In genomic region chr2:100986157-100986556, GRCh38 we compare ENCODE assay signal across 16 cellular contexts.
"Had no signal": no experiment of that assay in that cellular context is flagged by ENCODE, and none has a peak within 500 bp of the region (broad histone marks: within the 10 kb centered on the region; RNA-seq: fewer than 3 reads in every experiment).

No MANE protein-coding gene starts in this region.

- H3K4me3 Mint-ChIP-seq: IgD-negative memory B cell had no signal

- H3K4me2 ChIP-seq: KMS-11 had no signal

- H3K27ac Mint-ChIP-seq: IgD-negative memory B cell had no signal

- H3K36me3 ChIP-seq: SJSA1 had no signal

- H3K4me3 ChIP-seq: K562, SJSA1, SK-N-MC had no signal

- DNase-seq: Kasumi-1, MM.1S, NCI-H1092 treated with DMSO at 0.1 percent for 48 hours, NCI-H1436, NCI-H187 treated with DMSO at 0.1 percent for 48 hours, NCI-H2029 treated with DMSO at 0.1 percent for 48 hours, NCI-H2227 treated with DMSO at 0.1 percent for 48 hours, NCI-H526, Right ventricle myocardium superior, RPMI8226, SIG-M5 had no signal

- H3K27me3 ChIP-seq: SJSA1 had no signal

- H3K9me3 ChIP-seq: SJSA1 had no signal

- H3K27me3 Mint-ChIP-seq: IgD-negative memory B cell had no signal

- H3K4me1 ChIP-seq: SJSA1 had no signal

- H3K9ac ChIP-seq: KMS-11 had no signal

- H3K27ac ChIP-seq: KMS-11, SJSA1, SK-N-MC had no signal

- H3K36me3 Mint-ChIP-seq: IgD-negative memory B cell had no signal
